8 cellular contexts compared by ENCODE assay signal in genomic region chr11:18527512-18527911, GRCh38. TPM values are rescaled to one million over a fixed set of nuclear protein-coding genes. Genes with fewer than 3 reads are reported as not detected.
DNase-seq lines count a peak whose midpoint lies in the region; ATAC-seq and TF ChIP-seq lines count a peak whose summit lies in the region.

No MANE protein-coding gene starts in this region.

- H3K9me2 ChIP-seq in Karpas-422 (replicated peaks; ENCODE audit: insufficient read depth, low read length), result no peaks in the 10 kb centered on the region

- no peaks in the 10 kb centered on the region for H4K20me1 ChIP-seq in Karpas-422 (ENCODE audit: insufficient read depth, low read depth, low read length)

- H3K27me3 ChIP-seq in Caco-2 (replicated peaks; ENCODE audit: control insufficient read depth, insufficient read depth, low read length) (no peaks in the 10 kb centered on the region), Karpas-422 (ENCODE audit: low read length) (no peaks in the 10 kb centered on the region)

- intact Hi-C loops in Caco-2 (cut with micrococcal nuclease; ENCODE audit: unreplicated experiment), result loop anchor here (2.0 to 10.0 kb wide), 4 partner anchors 107 to 283 kb away; partner anchors contain the start of genes GTF2H1, HPS5, LDHA and SAA2

- H3K36me3 ChIP-seq in Caco-2 (ENCODE audit: control insufficient read depth, insufficient read depth, low read length) (no peaks in the 10 kb centered on the region), Karpas-422 (ENCODE audit: insufficient read depth, low read length) (no peaks in the 10 kb centered on the region; the same call in 1 of the 2 replicates)

- peak overlapping the region; percentile 95 for H3K4me2 ChIP-seq in Karpas-422 (ENCODE audit: low read depth, low read length, poor library complexity, severe bottlenecking)

- H3K4me3 ChIP-seq in Caco-2 (ENCODE audit: low read depth, low read length), result peak overlapping the region; percentile 60
- H3K4me3 ChIP-seq in Karpas-422 (ENCODE audit: low read length), result peak overlapping the region; percentile 92

- CTCF ChIA-PET in Caco-2 (lab: Charles Lee), result interaction anchor here (1.3 to 2.2 kb wide), 2 partner anchors 13 to 200 kb away, joined by 3 to 11 read pairs; no protein-coding TSS in a partner anchor

- peak overlapping the region; percentile 91 for H3K4me3 Mint-ChIP-seq in Caco-2 (ENCODE audit: unreplicated experiment)
- H3K4me3 Mint-ChIP-seq in activated naive CD8-positive, alpha-beta T cell treated with anti-CD3 and anti-CD28 coated beads for 36 hours, result peak overlapping the region; percentile 99
- peak overlapping the region; percentile 94 for H3K4me3 Mint-ChIP-seq in stimulated activated memory B cell treated with anti-CD40 and anti-IgM and Interleukin-4, amounts not matched to agents 10 μg/mL and 1 μg/mL and 100 μg/mL, for 72 hours

- peaks cover 16% of the 10 kb centered on the region for H3K36me3 Mint-ChIP-seq in Caco-2 (ENCODE audit: insufficient read depth, unreplicated experiment)
- H3K36me3 Mint-ChIP-seq in activated naive CD8-positive, alpha-beta T cell treated with anti-CD3 and anti-CD28 coated beads for 36 hours, result peaks cover 7% of the 10 kb centered on the region
- peaks cover 14% of the 10 kb centered on the region for H3K36me3 Mint-ChIP-seq in stimulated activated memory B cell treated with anti-CD40 and anti-IgM and Interleukin-4, amounts not matched to agents 10 μg/mL and 1 μg/mL and 100 μg/mL, for 72 hours

- peak overlapping the region; percentile 40; the same call in 1 of the 2 replicates for H3K27ac ChIP-seq in Karpas-422 (ENCODE audit: low read length)

- POLR2A ChIA-PET in Caco-2 (lab: Charles Lee), result interaction anchor here (0.5 to 2.2 kb wide), 8 partner anchors 13 to 176 kb away, joined by 3 to 28 read pairs (median 10); partner anchors contain the start of genes LDHA, SPTY2D1 and UEVLD

- no peak for TF ChIP-seq CTCF in Caco-2 (IDR thresholded peaks at IDR 0.05; ENCODE audit: insufficient read depth in 1 of 2, low read depth in 1 of 2, low read length in 1 of 2, severe bottlenecking in 1 of 2, unreplicated experiment in 1 of 2)

- H3K4me1 ChIP-seq in Caco-2 (no peaks in the 10 kb centered on the region), Karpas-422 (ENCODE audit: low read length) (peaks cover 33% of the 10 kb centered on the region)

- ATAC-seq in stimulated activated memory B cell treated with anti-CD40 and anti-IgM and Interleukin-4, amounts not matched to agents 10 μg/mL and 1 μg/mL and 100 μg/mL, for 72 hours, result no peak
- ATAC-seq in HG02981 (IDR thresholded peaks at IDR 0.05; ENCODE audit: unreplicated experiment), result no peak

- no peak for DNase-seq in Caco-2
- DNase-seq in Karpas-422, result peak; percentile 50
- no peak for DNase-seq in activated naive CD8-positive, alpha-beta T cell treated with anti-CD3 and anti-CD28 coated beads for 36 hours
- peak; percentile 5 for DNase-seq in iPS-NIHi11 (ENCODE audit: low spot score)
- DNase-seq in NCI-H748 (lab: John Stamatoyannopoulos, UW; ENCODE audit: unreplicated experiment), result no peak
- DNase-seq in cerebellar cortex (ENCODE audit: low spot score), result no peak

- H3K9me3 ChIP-seq in Caco-2 (no peaks in the 10 kb centered on the region), Karpas-422 (ENCODE audit: low read length) (no peaks in the 10 kb centered on the region)

- H3K4me1 Mint-ChIP-seq in Caco-2 (ENCODE audit: low read depth, unreplicated experiment), result no peaks in the 10 kb centered on the region
- peaks cover 36% of the 10 kb centered on the region for H3K4me1 Mint-ChIP-seq in activated naive CD8-positive, alpha-beta T cell treated with anti-CD3 and anti-CD28 coated beads for 36 hours
- H3K4me1 Mint-ChIP-seq in stimulated activated memory B cell treated with anti-CD40 and anti-IgM and Interleukin-4, amounts not matched to agents 10 μg/mL and 1 μg/mL and 100 μg/mL, for 72 hours, result peaks cover 20% of the 10 kb centered on the region

- BruUV-seq in Caco-2 (replicated peaks; lab: Mats Ljungman, UMichigan), result no TSS peak

- H3K9ac ChIP-seq in Karpas-422 (ENCODE audit: low read length), result peak overlapping the region; percentile 85

- no peaks in the 10 kb centered on the region for H3K27me3 Mint-ChIP-seq in Caco-2 (ENCODE audit: insufficient read depth, unreplicated experiment)
- H3K27me3 Mint-ChIP-seq in activated naive CD8-positive, alpha-beta T cell treated with anti-CD3 and anti-CD28 coated beads for 36 hours, result no peaks in the 10 kb centered on the region
- no peaks in the 10 kb centered on the region for H3K27me3 Mint-ChIP-seq in stimulated activated memory B cell treated with anti-CD40 and anti-IgM and Interleukin-4, amounts not matched to agents 10 μg/mL and 1 μg/mL and 100 μg/mL, for 72 hours

- 0 out of 2 replicates have a peak overlapping the region, but pooled peaks have one; percentile 85 for H2AFZ ChIP-seq in Karpas-422 (ENCODE audit: low read length)

- no peaks in the 10 kb centered on the region for H3K9me3 Mint-ChIP-seq in Caco-2 (ENCODE audit: unreplicated experiment)
- H3K9me3 Mint-ChIP-seq in activated naive CD8-positive, alpha-beta T cell treated with anti-CD3 and anti-CD28 coated beads for 36 hours, result no peaks in the 10 kb centered on the region
- no peaks in the 10 kb centered on the region for H3K9me3 Mint-ChIP-seq in stimulated activated memory B cell treated with anti-CD40 and anti-IgM and Interleukin-4, amounts not matched to agents 10 μg/mL and 1 μg/mL and 100 μg/mL, for 72 hours

- H3K79me2 ChIP-seq in Karpas-422 (ENCODE audit: low read length), result peaks cover 75% of the 10 kb centered on the region

- H3K27ac Mint-ChIP-seq in Caco-2 (ENCODE audit: unreplicated experiment), result peak overlapping the region; percentile 96
- H3K27ac Mint-ChIP-seq in activated naive CD8-positive, alpha-beta T cell treated with anti-CD3 and anti-CD28 coated beads for 36 hours, result peak overlapping the region; percentile 99
- H3K27ac Mint-ChIP-seq in stimulated activated memory B cell treated with anti-CD40 and anti-IgM and Interleukin-4, amounts not matched to agents 10 μg/mL and 1 μg/mL and 100 μg/mL, for 72 hours, result peak overlapping the region; percentile 95

RNA-seq across cellular contexts. Expression of gene TSG101, which starts 0.8 kb away (rescaled TPM):
- 64.6 and 86.6 TPM in 2 replicates for total RNA-seq in Caco-2 (2022)
- 54.2 and 105 TPM in 2 replicates for total RNA-seq in Karpas-422 (2014; rRNA removed; shearing (Covaris generic); ENCODE audit: low replicate concordance)
- 10 to 100 TPM; 38.5 to 46.4 TPM for total RNA-seq in activated naive CD8-positive, alpha-beta T cell treated with anti-CD3 and anti-CD28 coated beads for 36 hours

Comparison
In these comparisons a context has a peak if more than half of its experiments do, and no peak if none do; other contexts are left out.
1. DNase-seq: peak in Karpas-422 (single experiment) and iPS-NIHi11 (single experiment); none in Caco-2 (0 of 2), activated naive CD8-positive, alpha-beta T cell treated with anti-CD3 and anti-CD28 coated beads for 36 hours (single experiment), NCI-H748 (single experiment) and cerebellar cortex (single experiment).
2. Peak in every context shown above with its lines, with median percentiles within 50 percentile points of each other: H3K27ac Mint-ChIP-seq and H3K4me3 Mint-ChIP-seq.